ENCODE assay signal across 1 cellular context in genomic region chr15:38535451-38536200, GRCh38.
TF ChIP-seq lines count a peak whose summit lies in the region.

No MANE protein-coding gene starts in this region.

TF ChIP-seq in IMR-90, 13 proteins besides CTCF, POLR2A, EP300 and RAD21:
- TF ChIP-seq RFX5 (IDR thresholded peaks at IDR 0.05; ENCODE audit: low read depth, low read length) (no peak), USF2 (IDR thresholded peaks at IDR 0.05; ENCODE audit: low read depth, low read length) (no peak), BHLHE40 (IDR thresholded peaks at IDR 0.05; ENCODE audit: low read depth, low read length) (no peak)
